13 cellular contexts compared by ENCODE assay signal in the genomic region with DNA sequence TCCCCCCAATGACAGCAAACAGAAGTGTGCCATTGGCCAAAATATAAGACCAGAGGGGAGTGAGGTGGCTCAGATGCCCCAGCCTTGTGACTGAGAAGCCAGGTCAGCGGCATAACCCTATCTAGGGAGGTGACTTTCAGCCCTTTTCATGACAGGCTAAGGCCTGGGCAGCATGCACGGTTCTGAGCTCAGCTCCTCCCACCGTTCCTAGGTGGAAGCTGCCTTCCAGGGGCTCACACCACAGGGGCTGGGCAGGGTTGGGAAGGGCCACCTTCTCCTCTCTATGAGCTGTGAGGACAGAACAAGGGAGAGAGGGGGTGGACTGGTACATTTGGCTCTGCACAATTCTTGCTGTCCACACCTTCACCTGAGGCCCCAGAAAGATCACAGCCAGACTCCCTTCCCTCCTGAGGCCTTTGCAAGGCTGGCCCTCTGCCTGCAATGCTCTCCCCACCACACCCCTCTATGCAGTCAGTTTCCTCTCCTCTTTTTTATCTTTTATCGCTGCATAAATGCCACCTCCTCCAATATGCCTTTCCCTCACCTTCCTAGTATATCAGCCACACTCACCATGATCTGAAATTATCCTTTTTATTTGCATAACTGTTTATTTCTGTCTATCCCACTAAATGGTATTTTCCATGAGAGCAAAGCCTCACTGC. TPM values are rescaled to one million over a fixed set of nuclear protein-coding genes. Genes with fewer than 3 reads are reported as not detected.
DNase-seq lines count a peak whose midpoint lies in the region; ATAC-seq and TF ChIP-seq lines count a peak whose summit lies in the region.
"Had no signal": no experiment of that assay in that cellular context is flagged by ENCODE, and none has a peak within 500 bp of the region (broad histone marks: within the 10 kb centered on the region; RNA-seq: fewer than 3 reads in every experiment).

No MANE protein-coding gene starts in this region.

- TF ChIP-seq CTCF in 22Rv1 (IDR thresholded peaks at IDR 0.05): no peak
- no peak for TF ChIP-seq CTCF in CD4-positive, alpha-beta T cell (IDR thresholded peaks at IDR 0.05)
- no peak for TF ChIP-seq CTCF in activated CD8-positive, alpha-beta T cell treated with anti-CD3 and anti-CD28 coated beads for 36 hours (IDR thresholded peaks at IDR 0.05)
- no peak for TF ChIP-seq CTCF in brain microvascular endothelial cell (IDR thresholded peaks at IDR 0.05; ENCODE audit: low read depth, low read length, missing control alignments)
- no peak for TF ChIP-seq CTCF in spleen (IDR thresholded peaks at IDR 0.05 in 8 of 11, conservative IDR thresholded peaks at IDR 0.05 in 3 of 11)

- H2BK15ac ChIP-seq in mesenchymal stem cell (ENCODE audit: low read depth, poor library complexity, severe bottlenecking): no peak overlapping the region

- H2BK120ac ChIP-seq in mesenchymal stem cell (ENCODE audit: low read depth, low read length): no peak overlapping the region

- H3K4me2 ChIP-seq in mesenchymal stem cell (ENCODE audit: low read length, poor library complexity, severe bottlenecking): no peak overlapping the region

- CTCF ChIA-PET in CD4-positive, alpha-beta T cell (lab: Charles Lee): interaction anchor here (0.8 to 2.0 kb wide), 3 partner anchors 10 to 108 kb away, joined by 3 to 7 read pairs (median 5); no protein-coding TSS in a partner anchor
- CTCF ChIA-PET in activated CD8-positive, alpha-beta T cell treated with anti-CD3 and anti-CD28 coated beads for 36 hours (lab: Charles Lee): interaction anchor here (1.2 to 5.9 kb wide), 4 partner anchors 10 to 107 kb away, joined by 3 to 51 read pairs (median 8); a partner anchor contains a TSS

- H3K79me1 ChIP-seq in mesenchymal stem cell (replicated peaks; ENCODE audit: low read length, poor library complexity, severe bottlenecking): no peaks in the 10 kb centered on the region

- no peaks in the 10 kb centered on the region for H3K9me3 Mint-ChIP-seq in CD4-positive, alpha-beta T cell
- no peaks in the 10 kb centered on the region for H3K9me3 Mint-ChIP-seq in activated CD8-positive, alpha-beta T cell treated with anti-CD3 and anti-CD28 coated beads for 36 hours

- H3K4ac ChIP-seq in mesenchymal stem cell (ENCODE audit: low read depth in 1 of 2, low read length in 2 of 2): no peak overlapping the region

- H3K27ac Mint-ChIP-seq in CD4-positive, alpha-beta T cell: peak overlapping the region; percentile 91
- peak overlapping the region; percentile 100 for H3K27ac Mint-ChIP-seq in activated CD8-positive, alpha-beta T cell treated with anti-CD3 and anti-CD28 coated beads for 36 hours

- POLR2A ChIA-PET in CD4-positive, alpha-beta T cell (lab: Charles Lee): no interaction called here
- POLR2A ChIA-PET in activated CD8-positive, alpha-beta T cell treated with anti-CD3 and anti-CD28 coated beads for 36 hours (lab: Charles Lee): interaction anchor here (0.7 to 1.9 kb wide), 5 partner anchors 9 to 115 kb away, joined by 3 to 6 read pairs (median 3); no protein-coding TSS in a partner anchor

- H3K27me3 Mint-ChIP-seq in CD4-positive, alpha-beta T cell: no peaks in the 10 kb centered on the region
- H3K27me3 Mint-ChIP-seq in activated CD8-positive, alpha-beta T cell treated with anti-CD3 and anti-CD28 coated beads for 36 hours: no peaks in the 10 kb centered on the region

- in situ Hi-C loops in brain microvascular endothelial cell (cut with HindIII; ENCODE audit: low pct_ligation_motif_present, low sequenced_read_pairs): no loop called here

- no peak overlapping the region for H4K8ac ChIP-seq in mesenchymal stem cell (ENCODE audit: low read length)

- H3K27ac ChIP-seq in 22Rv1: peak overlapping the region; percentile 98
- peak overlapping the region; percentile 17 for H3K27ac ChIP-seq in CD4-positive, alpha-beta T cell (ENCODE audit: low read depth, low read length)
- no peak overlapping the region for H3K27ac ChIP-seq in mesenchymal stem cell (ENCODE audit: low read length, poor library complexity, severe bottlenecking)
- no peak overlapping the region for H3K27ac ChIP-seq in brain microvascular endothelial cell
- H3K27ac ChIP-seq in spleen: peak overlapping the region in 4 of 8 donors; percentile 58 to 77 (median 65)
- H3K27ac ChIP-seq: thyroid gland had no signal

- peak overlapping the region; percentile 23 for H3K9ac ChIP-seq in mesenchymal stem cell (ENCODE audit: low read length)

- peaks cover 5% of the 10 kb centered on the region for H3K36me3 Mint-ChIP-seq in CD4-positive, alpha-beta T cell (ENCODE audit: low read depth)
- H3K36me3 Mint-ChIP-seq in activated CD8-positive, alpha-beta T cell treated with anti-CD3 and anti-CD28 coated beads for 36 hours (ENCODE audit: low read depth): no peaks in the 10 kb centered on the region

- intact Hi-C loops in CD4-positive, alpha-beta T cell (cut with DNase I, micrococcal nuclease): loop anchor here in 1 of 2 experiments (10.0 kb wide), 2 partner anchors 115 to 945 kb away; a partner anchor contains a TSS
- intact Hi-C loops in activated CD8-positive, alpha-beta T cell treated with anti-CD3 and anti-CD28 coated beads for 36 hours (cut with micrococcal nuclease): no loop called here
- intact Hi-C loops in spleen (cut with DNase I; ENCODE audit: low total_unique reads): no loop called here

- no peak overlapping the region for H2BK5ac ChIP-seq in mesenchymal stem cell (ENCODE audit: low read depth, low read length, poor library complexity, severe bottlenecking)

- H2BK12ac ChIP-seq in mesenchymal stem cell (ENCODE audit: low read length in 2 of 2): no peak overlapping the region

- 80% methylated on average over 4 of the region's 4 CpGs for WGBS in mesenchymal stem cell
- WGBS in spleen, 5 donors: 88 to 93% (median 90%) methylated on average over 4 of the region's 4 CpGs

- no peak overlapping the region for H2AFZ ChIP-seq in mesenchymal stem cell (ENCODE audit: low read depth, low read length)

- TF ChIP-seq POLR2A in spleen (IDR thresholded peaks at IDR 0.05): no peak

- DNase-seq in CD4-positive, alpha-beta T cell: no peak
- DNase-seq in activated CD8-positive, alpha-beta T cell treated with anti-CD3 and anti-CD28 coated beads for 36 hours: no peak
- no peak for DNase-seq in mesenchymal stem cell
- no peak for DNase-seq in brain microvascular endothelial cell
- DNase-seq in spleen: no peak
- DNase-seq in NCI-H1092 (lab: John Stamatoyannopoulos, UW): no peak
- DNase-seq: BE2C, MG63, NCI-H2029 treated with DMSO at 0.1 percent for 48 hours, NCI-H69 had no signal

- no peak overlapping the region for H3K18ac ChIP-seq in mesenchymal stem cell (ENCODE audit: low read depth in 1 of 2, low read length in 2 of 2)

- H3K14ac ChIP-seq in mesenchymal stem cell (ENCODE audit: low read length in 2 of 2): no peak overlapping the region

- H4K91ac ChIP-seq in mesenchymal stem cell (ENCODE audit: low read length): no peak overlapping the region

- no peak overlapping the region for H3K23ac ChIP-seq in mesenchymal stem cell (ENCODE audit: low read length in 2 of 2)

- H3K4me1 ChIP-seq in mesenchymal stem cell (ENCODE audit: control insufficient read depth, insufficient read depth, low read depth, low read length): peaks cover 5% of the 10 kb centered on the region
- peaks cover 4 to 58% (median 31%) of the 10 kb centered on the region in 6 donors for H3K4me1 ChIP-seq in spleen
- H3K4me1 ChIP-seq: BE2C had no signal

- H3K27me3 ChIP-seq in CD4-positive, alpha-beta T cell (ENCODE audit: control insufficient read depth, insufficient read depth, low read length): no peaks in the 10 kb centered on the region
- H3K27me3 ChIP-seq in mesenchymal stem cell (ENCODE audit: control insufficient read depth in 1 of 2, insufficient read depth in 1 of 2, low read length in 2 of 2): peaks cover 10 to 11% of the 10 kb centered on the region in 2 experiments
- H3K27me3 ChIP-seq in brain microvascular endothelial cell (replicated peaks): no peaks in the 10 kb centered on the region
- H3K27me3 ChIP-seq in spleen (replicated peaks in 1 of 7): no peaks in the 10 kb centered on the region
- H3K27me3 ChIP-seq: BE2C, MG63, thyroid gland had no signal

- peaks cover 39% of the 10 kb centered on the region for H3K4me1 Mint-ChIP-seq in CD4-positive, alpha-beta T cell (ENCODE audit: low read depth)
- H3K4me1 Mint-ChIP-seq in activated CD8-positive, alpha-beta T cell treated with anti-CD3 and anti-CD28 coated beads for 36 hours (ENCODE audit: low read depth): peaks cover 45% of the 10 kb centered on the region

- peak overlapping the region; percentile 13 for H3K4me3 Mint-ChIP-seq in CD4-positive, alpha-beta T cell
- H3K4me3 Mint-ChIP-seq in activated CD8-positive, alpha-beta T cell treated with anti-CD3 and anti-CD28 coated beads for 36 hours: peak overlapping the region; percentile 80

- H3K36me3 ChIP-seq in mesenchymal stem cell (ENCODE audit: control insufficient read depth in 1 of 2, insufficient read depth in 2 of 2, low read depth in 1 of 2, low read length in 2 of 2) (no peaks in the 10 kb centered on the region), brain microvascular endothelial cell (replicated peaks) (no peaks in the 10 kb centered on the region), spleen (no peaks in the 10 kb centered on the region)
- H3K36me3 ChIP-seq: BE2C, MG63, thyroid gland had no signal

- no peak for ATAC-seq in CD4-positive, alpha-beta T cell (ENCODE audit: poor library complexity)
- ATAC-seq in activated CD8-positive, alpha-beta T cell treated with anti-CD3 and anti-CD28 coated beads for 36 hours: no peak
- no peak for ATAC-seq in HG02981 (IDR thresholded peaks at IDR 0.05; ENCODE audit: unreplicated experiment)

- H3K9me3 ChIP-seq in CD4-positive, alpha-beta T cell (ENCODE audit: control insufficient read depth, low read length): no peaks in the 10 kb centered on the region
- H3K9me3 ChIP-seq in mesenchymal stem cell (ENCODE audit: control insufficient read depth, low read length): no peaks in the 10 kb centered on the region
- H3K9me3 ChIP-seq in spleen: no peaks in the 10 kb centered on the region
- H3K9me3 ChIP-seq: BE2C, MG63, thyroid gland had no signal

- H2AK5ac ChIP-seq in mesenchymal stem cell (ENCODE audit: low read length, severe bottlenecking): no peak overlapping the region

- H3K4me3 ChIP-seq in mesenchymal stem cell (ENCODE audit: insufficient read depth in 1 of 2, low read depth in 1 of 2, low read length in 2 of 2) (no peak overlapping the region), brain microvascular endothelial cell (ENCODE audit: low read depth, low read length) (no peak overlapping the region), spleen (no peak overlapping the region)
- H3K4me3 ChIP-seq: MG63, thyroid gland had no signal

RNA-seq across cellular contexts. Expression of a gene that starts 5.1 kb away (rescaled TPM):
- 1 to 10 TPM; 5.7 to 6.2 TPM for total RNA-seq in CD4-positive, alpha-beta T cell
- total RNA-seq in activated CD8-positive, alpha-beta T cell treated with anti-CD3 and anti-CD28 coated beads for 36 hours: 10 to 100 TPM; 46.0 to 46.4 TPM
- polyA plus RNA-seq in mesenchymal stem cell (2013, experiment 1 of 2): 459 TPM
- polyA plus RNA-seq in mesenchymal stem cell (2013, experiment 2 of 2): 434 TPM
- total RNA-seq in spleen: 100 to 1,000 TPM in 2 of 7 donors, 10 to 100 TPM in 2, 1 to 10 TPM in 3; 2.8 to 138 (median 13.5) TPM
- polyA plus RNA-seq in spleen: 10 to 100 TPM in 1 of 3 donors, 1 to 10 TPM in 2; 2.7 to 11.7 (median 5.3) TPM

RNA-seq across cellular contexts. Expression of a gene that starts 21.3 kb away (rescaled TPM):
- total RNA-seq in CD4-positive, alpha-beta T cell: under 1 TPM; 0.33 to 0.34 TPM
- 1 to 10 TPM; 2.9 to 3.1 TPM for total RNA-seq in activated CD8-positive, alpha-beta T cell treated with anti-CD3 and anti-CD28 coated beads for 36 hours
- 9.4 TPM for polyA plus RNA-seq in mesenchymal stem cell (2013, experiment 1 of 2)
- polyA plus RNA-seq in mesenchymal stem cell (2013, experiment 2 of 2): 9.3 TPM
- under 1 TPM in 5 of 7 donors, not detected in 2; 0.20 to 0.52 (median 0.41) TPM for total RNA-seq in spleen
- polyA plus RNA-seq in spleen: under 1 TPM; 0.52 to 0.98 (median 0.54) TPM

Comparison
In these comparisons a context has a peak if more than half of its experiments do, and no peak if none do; other contexts are left out.
1. H3K27ac ChIP-seq: peak in 22Rv1 (single experiment) and CD4-positive, alpha-beta T cell (single experiment); none in mesenchymal stem cell (single experiment) and brain microvascular endothelial cell (single experiment).